Comparison of ENCODE assay signal across 24 cellular contexts in the genomic region with DNA sequence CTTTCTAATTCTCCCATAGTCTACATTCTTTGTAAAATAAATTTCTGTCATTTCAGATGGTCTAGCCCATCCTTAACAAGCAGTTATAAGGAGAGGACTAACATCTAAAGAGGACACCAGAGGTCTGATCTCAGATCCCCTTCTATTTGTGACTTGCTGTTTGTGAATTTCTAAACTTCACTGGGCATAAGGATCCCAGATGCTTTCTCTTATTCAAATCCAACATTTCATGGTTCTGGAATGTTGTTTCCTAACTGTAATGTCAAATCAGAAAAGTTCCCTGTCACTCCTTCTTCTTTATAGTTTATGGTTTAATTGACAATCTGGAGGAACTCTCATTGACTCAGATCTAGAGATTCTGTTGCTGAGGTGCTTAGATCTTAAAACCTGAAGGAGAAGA.
"Had no signal": no experiment of that assay in that cellular context is flagged by ENCODE, and none has a peak within 500 bp of the region (broad histone marks: within the 10 kb centered on the region; RNA-seq: fewer than 3 reads in every experiment).

No MANE protein-coding gene starts in this region.

- H3K4me1 ChIP-seq: body of pancreas, right lobe of liver, upper lobe of left lung had no signal

- H3K36me3 Mint-ChIP-seq: activated naive CD4-positive, alpha-beta T cell treated with anti-CD3 and anti-CD28 coated beads, Interleukin-2, amount 10 ng/mL, durations not matched to agents 7 days and 5 days; memory B cell had no signal

- H3K27ac Mint-ChIP-seq: activated CD4-positive, alpha-beta memory T cell treated with anti-CD3 and anti-CD28 coated beads, Interleukin-2, amount 10 ng/mL, durations not matched to agents 7 days and 5 days; activated CD4-positive, alpha-beta T cell treated with anti-CD3 and anti-CD28 coated beads, Interleukin-2, amount 10 ng/mL, durations not matched to agents 24 days and 14 days; activated naive CD4-positive, alpha-beta T cell treated with anti-CD3 and anti-CD28 coated beads, Interleukin-2, amount 10 ng/mL, durations not matched to agents 7 days and 5 days; activated T-cell treated with anti-CD3 and anti-CD28 coated beads, Interleukin-2, amount 50 U/mL, for 72 hours; memory B cell; nephron progenitor cell; T-helper 2 cell treated with Interferon-gamma antibody and Interleukin-4, amounts not matched to agents 5 μg/mL and 100 μg/mL, for 36 hours had no signal

- H3K4me1 Mint-ChIP-seq: activated CD4-positive, alpha-beta memory T cell treated with anti-CD3 and anti-CD28 coated beads, Interleukin-2, amount 10 ng/mL, durations not matched to agents 7 days and 5 days; activated CD4-positive, alpha-beta T cell treated with anti-CD3 and anti-CD28 coated beads, Interleukin-2, amount 10 ng/mL, durations not matched to agents 24 days and 14 days; activated naive CD4-positive, alpha-beta T cell treated with anti-CD3 and anti-CD28 coated beads, Interleukin-2, amount 10 ng/mL, durations not matched to agents 7 days and 5 days; memory B cell had no signal

- H3K27ac ChIP-seq: body of pancreas, cardiac muscle cell, epithelial cell of prostate, right lobe of liver, thoracic aorta, VCaP had no signal

- H3K4me3 ChIP-seq: body of pancreas, cardiac muscle cell, heart left ventricle, right lobe of liver, smooth muscle cell, thoracic aorta, upper lobe of left lung had no signal

- ATAC-seq: activated CD4-positive, CD25-positive, alpha-beta regulatory T cell treated with anti-CD3 and anti-CD28 coated beads, Interleukin-2, amount 50 U/mL, for 24 hours; activated T-cell treated with anti-CD3 and anti-CD28 coated beads, Interleukin-2, amount 50 U/mL, for 72 hours; body of pancreas; heart left ventricle; left ventricle myocardium superior; right lobe of liver had no signal

- H3K27me3 ChIP-seq: body of pancreas, cardiac muscle cell, right lobe of liver, upper lobe of left lung had no signal

- H3K4me3 Mint-ChIP-seq: activated CD4-positive, alpha-beta memory T cell treated with anti-CD3 and anti-CD28 coated beads, Interleukin-2, amount 10 ng/mL, durations not matched to agents 7 days and 5 days; activated CD4-positive, alpha-beta T cell treated with anti-CD3 and anti-CD28 coated beads, Interleukin-2, amount 10 ng/mL, durations not matched to agents 24 days and 14 days; activated naive CD4-positive, alpha-beta T cell treated with anti-CD3 and anti-CD28 coated beads, Interleukin-2, amount 10 ng/mL, durations not matched to agents 7 days and 5 days; activated T-cell treated with anti-CD3 and anti-CD28 coated beads, Interleukin-2, amount 50 U/mL, for 72 hours; memory B cell; nephron progenitor cell; T-helper 2 cell treated with Interferon-gamma antibody and Interleukin-4, amounts not matched to agents 5 μg/mL and 100 μg/mL, for 36 hours had no signal

- H3K9me3 ChIP-seq: body of pancreas, heart left ventricle, right lobe of liver, thoracic aorta, upper lobe of left lung had no signal

- H3K27me3 Mint-ChIP-seq: activated CD4-positive, alpha-beta memory T cell treated with anti-CD3 and anti-CD28 coated beads, Interleukin-2, amount 10 ng/mL, durations not matched to agents 7 days and 5 days; activated CD4-positive, alpha-beta T cell treated with anti-CD3 and anti-CD28 coated beads, Interleukin-2, amount 10 ng/mL, durations not matched to agents 24 days and 14 days; activated naive CD4-positive, alpha-beta T cell treated with anti-CD3 and anti-CD28 coated beads, Interleukin-2, amount 10 ng/mL, durations not matched to agents 7 days and 5 days; memory B cell had no signal

- DNase-seq: activated CD4-positive, alpha-beta memory T cell treated with anti-CD3 and anti-CD28 coated beads, Interleukin-2, amount 10 ng/mL, durations not matched to agents 7 days and 5 days; activated CD4-positive, alpha-beta T cell treated with anti-CD3 and anti-CD28 coated beads, Interleukin-2, amount 10 ng/mL, durations not matched to agents 24 days and 14 days; activated effector memory CD4-positive, alpha-beta T cell treated with anti-CD3 and anti-CD28 coated beads, Interleukin-2, amount 50 U/mL, for 16 hours; activated naive CD4-positive, alpha-beta T cell treated with anti-CD3 and anti-CD28 coated beads, Interleukin-2, amount 10 ng/mL, durations not matched to agents 7 days and 5 days; activated T-cell treated with anti-CD3 and anti-CD28 coated beads, Interleukin-2, amount 50 U/mL, for 72 hours; body of pancreas; cortex of kidney; heart left ventricle; left ventricle myocardium superior; nephron progenitor cell; nucleus accumbens; right lobe of liver; stimulated activated CD4-positive, alpha-beta T cell treated with anti-CD3 and anti-CD28 coated beads, Interleukin-2, amount 100 ng/mL, for 48 hours; stimulated activated CD8-positive, alpha-beta memory T cell treated with anti-CD3 and anti-CD28 coated beads, Interleukin-4, amount 100 ng/mL, for 48 hours; stimulated activated naive CD4-positive, alpha-beta T cell; upper lobe of left lung had no signal

- H3K9me3 Mint-ChIP-seq: activated CD4-positive, alpha-beta T cell treated with anti-CD3 and anti-CD28 coated beads, Interleukin-2, amount 10 ng/mL, durations not matched to agents 24 days and 14 days; activated naive CD4-positive, alpha-beta T cell treated with anti-CD3 and anti-CD28 coated beads, Interleukin-2, amount 10 ng/mL, durations not matched to agents 7 days and 5 days; memory B cell; T-helper 2 cell treated with Interferon-gamma antibody and Interleukin-4, amounts not matched to agents 5 μg/mL and 100 μg/mL, for 36 hours had no signal

- H3K4me2 ChIP-seq: smooth muscle cell had no signal

- H3K36me3 ChIP-seq: cardiac muscle cell, heart left ventricle, right lobe of liver, thoracic aorta, upper lobe of left lung had no signal
